ENCODE assay signal across 8 cellular contexts in genomic region chr16:1612320-1613111, GRCh38. TPM values are rescaled to one million over a fixed set of nuclear protein-coding genes. Genes with fewer than 3 reads are reported as not detected.
DNase-seq lines count a peak whose midpoint lies in the region; ATAC-seq, FAIRE-seq and TF ChIP-seq lines count a peak whose summit lies in the region.

Gene CRAMP1 (plus strand): TSS chr16:1612360. CDS start chr16:1614640, 2,280 bp downstream.

- WGBS in mesenchymal stem cell = under 1% methylated on average over 101 of the region's 101 CpGs

- no peak within 1 kb of the TSS for H3K14ac ChIP-seq in mesenchymal stem cell (ENCODE audit: low read length in 2 of 2)

- TF ChIP-seq CTCF in colonic mucosa (IDR thresholded peaks at IDR 0.05) (no peak), tibial artery (IDR thresholded peaks at IDR 0.05) (no peak)

- peak within 1 kb of the TSS; percentile 13 to 75 for H3K4ac ChIP-seq in mesenchymal stem cell (ENCODE audit: low read depth in 1 of 2, low read length in 2 of 2)

- peak within 1 kb of the TSS; percentile 31 for H4K8ac ChIP-seq in mesenchymal stem cell (ENCODE audit: low read length)

- peak within 1 kb of the TSS; percentile 29 for H2AFZ ChIP-seq in mesenchymal stem cell (ENCODE audit: low read depth, low read length)

- intact Hi-C loops in colonic mucosa (cut with DNase I) (loop anchor here (5.0 to 10.0 kb wide), 2 partner anchors 118 to 160 kb away; partner anchors contain the start of genes EME2, MRPS34, NME3 and TELO2), tibial artery (cut with DNase I; ENCODE audit: low total_unique reads) (loop anchor here (5.0 kb wide), 2 partner anchors 120 to 360 kb away; partner anchors contain the start of genes TBL3 and TELO2)

- peak within 1 kb of the TSS; percentile 77 to 85 for H3K9ac ChIP-seq in colonic mucosa (ENCODE audit: low read depth in 2 of 2, low read length in 2 of 2)
- peak within 1 kb of the TSS; percentile 94 for H3K9ac ChIP-seq in mesenchymal stem cell (ENCODE audit: low read length)

- H3K9me3 ChIP-seq in colonic mucosa (no peaks in the 10 kb centered on the region), mesenchymal stem cell (ENCODE audit: control insufficient read depth, low read length) (no peaks in the 10 kb centered on the region), tibial artery (no peaks in the 10 kb centered on the region)

- POLR2A ChIA-PET in HEK293T (lab: Yijun Ruan, JAX) = interaction anchor here (0.6 to 2.6 kb wide), 8 partner anchors 8 to 170 kb away, joined by 3 to 15 read pairs (median 4); partner anchors contain the start of genes MAPK8IP3, NUBP2 and SPSB3

- no peak for FAIRE-seq in frontal cortex (lab: Jason Lieb, UNC)

- peak within 1 kb of the TSS; percentile 79 for H3K4me2 ChIP-seq in mesenchymal stem cell (ENCODE audit: low read length, poor library complexity, severe bottlenecking)

- H3K79me1 ChIP-seq in mesenchymal stem cell (replicated peaks; ENCODE audit: low read length, poor library complexity, severe bottlenecking) = peaks cover 25% of the 10 kb centered on the region

- H3K4me1 ChIP-seq in colonic mucosa = peaks cover 6% of the 10 kb centered on the region
- peaks cover 15% of the 10 kb centered on the region for H3K4me1 ChIP-seq in mesenchymal stem cell (ENCODE audit: control insufficient read depth, insufficient read depth, low read depth, low read length)
- H3K4me1 ChIP-seq in tibial artery = peaks cover 0 to 53% (median 34%) of the 10 kb centered on the region in 4 donors

- CTCF ChIA-PET in HEK293T (lab: Yijun Ruan, JAX) = interaction anchor here (1.4 kb wide), 1 partner anchor 93 kb away, joined by 3 read pairs; the partner anchor contains the start of gene MAPK8IP3

- H2BK5ac ChIP-seq in mesenchymal stem cell (ENCODE audit: low read depth, low read length, poor library complexity, severe bottlenecking) = no peak within 1 kb of the TSS

- no peaks in the 10 kb centered on the region for H3K27me3 ChIP-seq in colonic mucosa
- no peaks in the 10 kb centered on the region for H3K27me3 ChIP-seq in mesenchymal stem cell (ENCODE audit: control insufficient read depth in 1 of 2, insufficient read depth in 1 of 2, low read length in 2 of 2)
- H3K27me3 ChIP-seq in tibial artery = no peaks in the 10 kb centered on the region

- no peak within 1 kb of the TSS for H4K91ac ChIP-seq in mesenchymal stem cell (ENCODE audit: low read length)

- peak within 1 kb of the TSS in 1 of 2 experiments; percentile 46 for H3K23ac ChIP-seq in mesenchymal stem cell (ENCODE audit: low read length in 2 of 2)

- H3K36me3 ChIP-seq in colonic mucosa (no peaks in the 10 kb centered on the region), mesenchymal stem cell (ENCODE audit: control insufficient read depth in 1 of 2, insufficient read depth in 2 of 2, low read depth in 1 of 2, low read length in 2 of 2) (peaks cover 4 to 17% of the 10 kb centered on the region in 2 experiments), tibial artery (peaks cover 2 to 11% (median 6%) of the 10 kb centered on the region in 3 donors)

- H2BK12ac ChIP-seq in mesenchymal stem cell (ENCODE audit: low read length in 2 of 2) = peak within 1 kb of the TSS in 1 of 2 experiments; percentile 60

- H2BK15ac ChIP-seq in mesenchymal stem cell (ENCODE audit: low read depth, poor library complexity, severe bottlenecking) = no peak within 1 kb of the TSS

- H3K4me3 ChIP-seq in colonic mucosa (peak within 1 kb of the TSS; percentile 98), mesenchymal stem cell (ENCODE audit: insufficient read depth in 1 of 2, low read depth in 1 of 2, low read length in 2 of 2) (peak within 1 kb of the TSS; percentile 95 to 96), tibial artery (peak within 1 kb of the TSS; percentile 81 to 93)

- peak within 1 kb of the TSS; percentile 82 for H3K27ac ChIP-seq in colonic mucosa
- H3K27ac ChIP-seq in mesenchymal stem cell (ENCODE audit: low read length, poor library complexity, severe bottlenecking) = peak within 1 kb of the TSS; percentile 63
- peak within 1 kb of the TSS; percentile 84 to 91 for H3K27ac ChIP-seq in tibial artery

- peak; percentile 18 for DNase-seq in EH (ENCODE audit: low read depth)
- peak; percentile 32 for DNase-seq in HEK293T (ENCODE audit: extremely low spot score)
- peak; percentile 10 for DNase-seq in RPMI7951 (ENCODE audit: low read depth)
- peak; percentile 29 for DNase-seq in colonic mucosa
- DNase-seq in mesenchymal stem cell = peak; percentile 52
- peak in 1 of 2 donors; percentile 68 for DNase-seq in tibial artery
- DNase-seq in frontal cortex (ENCODE audit: low spot score in 2 of 2) = no peak

- H3K18ac ChIP-seq in mesenchymal stem cell (ENCODE audit: low read depth in 1 of 2, low read length in 2 of 2) = peak within 1 kb of the TSS in 1 of 2 experiments; percentile 91

- no peak for ATAC-seq in HG03354 (IDR thresholded peaks at IDR 0.05; ENCODE audit: poor library complexity, severe bottlenecking, unreplicated experiment)

- H2BK120ac ChIP-seq in mesenchymal stem cell (ENCODE audit: low read depth, low read length) = no peak within 1 kb of the TSS

- no peak within 1 kb of the TSS for H2AK5ac ChIP-seq in mesenchymal stem cell (ENCODE audit: low read length, severe bottlenecking)

TF ChIP-seq in HEK293T, 16 proteins besides CTCF, POLR2A, EP300 and RAD21:
- TF ChIP-seq FOXK2 (IDR thresholded peaks at IDR 0.05) (no peak), TARDBP (IDR thresholded peaks at IDR 0.05) (no peak), HDGF (IDR thresholded peaks at IDR 0.05; ENCODE audit: borderline replicate concordance) (no peak), BHLHE40 (IDR thresholded peaks at IDR 0.05; ENCODE audit: borderline replicate concordance) (no peak), ZNF384 (IDR thresholded peaks at IDR 0.05) (no peak), SP1 (IDR thresholded peaks at IDR 0.05) (no peak), ARNT (IDR thresholded peaks at IDR 0.05) (no peak), NFRKB (IDR thresholded peaks at IDR 0.05) (no peak), SUZ12 (IDR thresholded peaks at IDR 0.05) (no peak), FOXA1 (IDR thresholded peaks at IDR 0.05) (no peak), ELF4 (IDR thresholded peaks at IDR 0.05) (no peak), FOXM1 (IDR thresholded peaks at IDR 0.05; ENCODE audit: borderline replicate concordance) (no peak), LEF1 (IDR thresholded peaks at IDR 0.05; ENCODE audit: borderline replicate concordance) (no peak), CTBP1 (IDR thresholded peaks at IDR 0.05; ENCODE audit: borderline replicate concordance) (no peak), L3MBTL2 (conservative IDR thresholded peaks at IDR 0.05) (no peak)
- TF ChIP-seq, protein P1, sequence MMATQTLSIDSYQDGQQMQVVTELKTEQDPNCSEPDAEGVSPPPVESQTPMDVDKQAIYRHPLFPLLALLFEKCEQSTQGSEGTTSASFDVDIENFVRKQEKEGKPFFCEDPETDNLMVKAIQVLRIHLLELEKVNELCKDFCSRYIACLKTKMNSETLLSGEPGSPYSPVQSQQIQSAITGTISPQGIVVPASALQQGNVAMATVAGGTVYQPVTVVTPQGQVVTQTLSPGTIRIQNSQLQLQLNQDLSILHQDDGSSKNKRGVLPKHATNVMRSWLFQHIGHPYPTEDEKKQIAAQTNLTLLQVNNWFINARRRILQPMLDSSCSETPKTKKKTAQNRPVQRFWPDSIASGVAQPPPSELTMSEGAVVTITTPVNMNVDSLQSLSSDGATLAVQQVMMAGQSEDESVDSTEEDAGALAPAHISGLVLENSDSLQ (IDR thresholded peaks at IDR 0.05) = no peak

RNA-seq across cellular contexts. Expression of gene CRAMP1, which starts in this region (rescaled TPM):
- 3.2 and 4.7 TPM in 2 replicates for total RNA-seq in RPMI7951 (2014; rRNA removed; shearing (Covaris generic))
- total RNA-seq in colonic mucosa (10 to 100 TPM; 13.6 to 17.1 TPM), frontal cortex (8.2 TPM)
- 6.7 TPM for polyA plus RNA-seq in mesenchymal stem cell (2013, experiment 1 of 2)
- 7.0 TPM for polyA plus RNA-seq in mesenchymal stem cell (2013, experiment 2 of 2)

Comparison
In these comparisons a context has a peak if more than half of its experiments do, and no peak if none do; other contexts are left out.
1. DNase-seq: peak in EH (single experiment), HEK293T (single experiment), RPMI7951 (single experiment), colonic mucosa (single experiment) and mesenchymal stem cell (single experiment); none in frontal cortex (0 of 2).
2. Peak in every context shown above with its lines, with median percentiles within 50 percentile points of each other: H3K27ac ChIP-seq and H3K4me3 ChIP-seq.